13 cellular contexts compared by ENCODE assay signal in genomic region chr4:7904108-7904516, GRCh38. TPM values are rescaled to one million over a fixed set of nuclear protein-coding genes. Genes with fewer than 3 reads are reported as not detected.
A peak's percentile ranks its signal among the peaks of the same experiment; 100 is the strongest.
DNase-seq lines count a peak whose midpoint lies in the region; ATAC-seq and TF ChIP-seq lines count a peak whose summit lies in the region.
"Had no signal": no experiment of that assay in that cellular context is flagged by ENCODE, and none has a peak within 500 bp of the region (broad histone marks: within the 10 kb centered on the region; RNA-seq: fewer than 3 reads in every experiment).

No MANE protein-coding gene starts in this region.

- no peak for ATAC-seq in HG03045 (IDR thresholded peaks at IDR 0.05; ENCODE audit: unreplicated experiment)
- ATAC-seq: activated CD8-positive, alpha-beta T cell treated with anti-CD3 and anti-CD28 coated beads, Interleukin-2, amount 10 ng/mL, durations not matched to agents 7 days and 5 days; GM12878 had no signal

- H3K9me3 ChIP-seq in MG63: no peaks in the 10 kb centered on the region
- H3K9me3 ChIP-seq: adrenal gland had no signal

- H3K36me3 Mint-ChIP-seq in nephron progenitor cell (ENCODE audit: low read depth) (no peaks in the 10 kb centered on the region), CD14-positive monocyte (no peaks in the 10 kb centered on the region)

- no peaks in the 10 kb centered on the region; the same call in 1 of the 2 replicates for H3K36me3 ChIP-seq in MG63
- H3K36me3 ChIP-seq: adrenal gland had no signal

- no peak for TF ChIP-seq CTCF in nephron progenitor cell (IDR thresholded peaks at IDR 0.05)
- TF ChIP-seq CTCF in CD14-positive monocyte (IDR thresholded peaks at IDR 0.05): no peak

- no peak overlapping the region for H3K4me3 ChIP-seq in MG63
- H3K4me3 ChIP-seq: adrenal gland, GM12878 had no signal

- H3K27ac Mint-ChIP-seq in nephron progenitor cell (peak overlapping the region; percentile 71), CD14-positive monocyte (no peak overlapping the region)
- H3K27ac Mint-ChIP-seq: activated CD8-positive, alpha-beta T cell treated with anti-CD3 and anti-CD28 coated beads, Interleukin-2, amount 10 ng/mL, durations not matched to agents 7 days and 5 days; CD4-positive, alpha-beta T cell; stimulated activated naive CD8-positive, alpha-beta T cell treated with anti-CD3 and anti-CD28 coated beads, Interleukin-15, Interleukin-2, amounts not matched to agents 100 ng/mL and 50 ng/mL, for 24 hours had no signal

- no peaks in the 10 kb centered on the region for H3K27me3 Mint-ChIP-seq in nephron progenitor cell (ENCODE audit: low read depth, poor library complexity)
- H3K27me3 Mint-ChIP-seq in CD14-positive monocyte (ENCODE audit: low read depth in 3 of 3): peaks cover 19 to 39% (median 26%) of the 10 kb centered on the region in 3 donors
- H3K27me3 Mint-ChIP-seq: CD4-positive, alpha-beta T cell had no signal

- H3K4me3 Mint-ChIP-seq in nephron progenitor cell: peak overlapping the region; percentile 43
- H3K4me3 Mint-ChIP-seq in CD14-positive monocyte: no peak overlapping the region
- H3K4me3 Mint-ChIP-seq: activated CD8-positive, alpha-beta T cell treated with anti-CD3 and anti-CD28 coated beads, Interleukin-2, amount 10 ng/mL, durations not matched to agents 7 days and 5 days; CD4-positive, alpha-beta T cell; stimulated activated naive CD8-positive, alpha-beta T cell treated with anti-CD3 and anti-CD28 coated beads, Interleukin-15, Interleukin-2, amounts not matched to agents 100 ng/mL and 50 ng/mL, for 24 hours had no signal

- peaks cover 87% of the 10 kb centered on the region for H3K4me1 Mint-ChIP-seq in nephron progenitor cell
- no peaks in the 10 kb centered on the region for H3K4me1 Mint-ChIP-seq in CD14-positive monocyte

- intact Hi-C loops in CD14-positive monocyte (cut with micrococcal nuclease): no loop called here

- DNase-seq in AG08395 (ENCODE audit: low spot score): peak; percentile 71
- peak; percentile 74 for DNase-seq in MG63
- DNase-seq in dermis blood vessel endothelial cell: peak; percentile 80
- no peak for DNase-seq in nephron progenitor cell
- DNase-seq in NCI-H1105 (lab: John Stamatoyannopoulos, UW): no peak
- no peak for DNase-seq in cortex of kidney (lab: John Stamatoyannopoulos, UW)
- DNase-seq in CD14-positive monocyte (ENCODE audit: low spot score): no peak
- DNase-seq: activated CD8-positive, alpha-beta T cell treated with anti-CD3 and anti-CD28 coated beads, Interleukin-2, amount 10 ng/mL, durations not matched to agents 7 days and 5 days; adrenal gland; CD4-positive, alpha-beta T cell had no signal

- no peaks in the 10 kb centered on the region for H3K9me3 Mint-ChIP-seq in nephron progenitor cell
- peaks cover 0 to 2% (median 0%) of the 10 kb centered on the region in 7 donors for H3K9me3 Mint-ChIP-seq in CD14-positive monocyte
- H3K9me3 Mint-ChIP-seq: CD4-positive, alpha-beta T cell; stimulated activated naive CD8-positive, alpha-beta T cell treated with anti-CD3 and anti-CD28 coated beads, Interleukin-15, Interleukin-2, amounts not matched to agents 100 ng/mL and 50 ng/mL, for 24 hours had no signal

- H3K27me3 ChIP-seq in MG63: no peaks in the 10 kb centered on the region
- H3K27me3 ChIP-seq: adrenal gland had no signal

RNA-seq across cellular contexts. Expression of gene AFAP1, which starts 35.5 kb away (rescaled TPM):
- total RNA-seq in MG63 (2014; rRNA removed; shearing (Covaris generic); ENCODE audit: low replicate concordance): 25.3 and 30.0 TPM in 2 replicates
- total RNA-seq in dermis blood vessel endothelial cell: 48.5 and 81.3 TPM in 2 replicates
- not detected for polyA plus RNA-seq in CD14-positive monocyte

Comparison
In these comparisons a context has a peak if more than half of its experiments do, and no peak if none do; other contexts are left out.
1. DNase-seq: peak in AG08395 (single experiment), MG63 (single experiment) and dermis blood vessel endothelial cell (single experiment); none in nephron progenitor cell (single experiment), NCI-H1105 (single experiment), cortex of kidney (single experiment) and CD14-positive monocyte (single experiment).